In the genomic region with DNA sequence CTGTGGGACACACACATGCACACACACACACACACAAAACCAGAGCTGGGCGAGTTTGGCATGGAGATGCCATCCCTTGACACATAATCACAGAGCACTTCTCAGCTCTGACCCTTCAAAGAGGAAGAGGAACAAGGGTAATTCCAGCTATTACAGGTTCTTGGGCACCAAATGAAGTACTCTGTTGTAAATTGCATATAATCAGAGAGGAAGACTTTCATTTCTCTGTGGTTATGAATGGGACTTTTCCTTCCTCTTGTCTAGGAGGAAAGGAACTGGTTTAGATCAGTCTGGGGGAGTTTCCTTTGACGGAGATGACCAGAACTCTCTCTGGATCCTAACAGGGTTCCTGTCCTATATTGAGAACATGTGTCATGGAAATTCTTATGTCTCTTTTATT, we compare ENCODE assay signal across 22 cellular contexts. TPM values are rescaled to one million over a fixed set of nuclear protein-coding genes. Genes with fewer than 3 reads are reported as not detected.
"Had no signal": no experiment of that assay in that cellular context is flagged by ENCODE, and none has a peak within 500 bp of the region (broad histone marks: within the 10 kb centered on the region; RNA-seq: fewer than 3 reads in every experiment).

No MANE protein-coding gene starts in this region.

- H3K9me3 Mint-ChIP-seq: activated CD4-positive, alpha-beta memory T cell treated with anti-CD3 and anti-CD28 coated beads, Interleukin-2, amount 10 ng/mL, durations not matched to agents 7 days and 5 days; activated T-cell treated with anti-CD3 and anti-CD28 coated beads, Interleukin-2, amount 50 U/mL, for 4 hours; stimulated activated naive CD8-positive, alpha-beta T cell treated with anti-CD3 and anti-CD28 coated beads, Interleukin-15, Interleukin-2, amounts not matched to agents 100 ng/mL and 50 ng/mL, for 24 hours; T-cell; type B pancreatic cell had no signal

- H3K27me3 ChIP-seq: cardiac muscle cell had no signal

- H3K9me3 ChIP-seq: prostate gland had no signal

- H3K27ac ChIP-seq: cardiac muscle cell, prostate gland had no signal

- DNase-seq: activated CD4-positive, alpha-beta memory T cell treated with anti-CD3 and anti-CD28 coated beads, Interleukin-2, amount 10 ng/mL, durations not matched to agents 7 days and 5 days; activated CD4-positive, alpha-beta T cell treated with anti-CD3 and anti-CD28 coated beads for 36 hours; activated effector memory CD4-positive, alpha-beta T cell treated with Interleukin-2 at 50 U/mL for 16 hours; activated naive CD4-positive, alpha-beta T cell treated with anti-CD3 and anti-CD28 coated beads, Interleukin-2, amount 50 U/mL, for 16 hours; activated T-cell treated with anti-CD3 and anti-CD28 coated beads, Interleukin-2, amount 50 U/mL, for 4 hours; mesenchymal stem cell; occipital lobe; right cardiac atrium; stimulated activated CD4-positive, alpha-beta T cell treated with anti-CD3 and anti-CD28 coated beads, Interleukin-15, amount 100 ng/mL, for 24 hours; stimulated activated CD4-positive, alpha-beta T cell treated with anti-CD3 and anti-CD28 coated beads, Interleukin-4, amount 100 ng/mL, for 1 hour; T-cell; T-helper 9 cell had no signal

- H3K4me1 Mint-ChIP-seq: activated CD4-positive, alpha-beta memory T cell treated with anti-CD3 and anti-CD28 coated beads, Interleukin-2, amount 10 ng/mL, durations not matched to agents 7 days and 5 days; nephron; T-cell had no signal

- H3K36me3 Mint-ChIP-seq: T-cell, type B pancreatic cell had no signal

- H3K4me3 ChIP-seq: cardiac muscle cell, prostate gland, skin epidermis had no signal

- H3K4me1 ChIP-seq: prostate gland had no signal

- H3K27ac Mint-ChIP-seq: activated CD4-positive, alpha-beta memory T cell treated with anti-CD3 and anti-CD28 coated beads, Interleukin-2, amount 10 ng/mL, durations not matched to agents 7 days and 5 days; activated CD4-positive, alpha-beta T cell treated with anti-CD3 and anti-CD28 coated beads for 36 hours; nephron; stimulated activated naive CD8-positive, alpha-beta T cell treated with anti-CD3 and anti-CD28 coated beads, Interleukin-15, Interleukin-2, amounts not matched to agents 100 ng/mL and 50 ng/mL, for 24 hours; T-cell; type B pancreatic cell had no signal

- H3K36me3 ChIP-seq: cardiac muscle cell, prostate gland had no signal

- ATAC-seq: activated CD4-positive, alpha-beta T cell treated with anti-CD3 and anti-CD28 coated beads for 36 hours; activated T-cell treated with anti-CD3 and anti-CD28 coated beads, Interleukin-2, amount 50 U/mL, for 4 hours; esophagus mucosa; left lobe of liver; right cardiac atrium; T-cell had no signal

- H3K4me3 Mint-ChIP-seq: activated CD4-positive, alpha-beta memory T cell treated with anti-CD3 and anti-CD28 coated beads, Interleukin-2, amount 10 ng/mL, durations not matched to agents 7 days and 5 days; activated CD4-positive, alpha-beta T cell treated with anti-CD3 and anti-CD28 coated beads for 36 hours; activated T-cell treated with anti-CD3 and anti-CD28 coated beads, Interleukin-2, amount 50 U/mL, for 4 hours; nephron; stimulated activated naive CD8-positive, alpha-beta T cell treated with anti-CD3 and anti-CD28 coated beads, Interleukin-15, Interleukin-2, amounts not matched to agents 100 ng/mL and 50 ng/mL, for 24 hours; T-cell; type B pancreatic cell had no signal

RNA-seq across cellular contexts. Expression of a gene that starts 26.4 kb away (rescaled TPM):
- total RNA-seq: activated CD4-positive, alpha-beta memory T cell treated with anti-CD3 and anti-CD28 coated beads, Interleukin-2, amount 10 ng/mL, durations not matched to agents 7 days and 5 days; activated CD4-positive, alpha-beta T cell treated with anti-CD3 and anti-CD28 coated beads for 36 hours; activated T-cell treated with anti-CD3 and anti-CD28 coated beads, Interleukin-2, amount 50 U/mL, for 4 hours; cardiac muscle cell; esophagus mucosa; left lobe of liver; occipital lobe; prostate gland; right cardiac atrium; T-cell; temporal lobe had no signal
- polyA plus RNA-seq: cardiac muscle cell, keratinocyte, right cardiac atrium had no signal
